ENCODE assay signal across 8 cellular contexts in the genomic region with DNA sequence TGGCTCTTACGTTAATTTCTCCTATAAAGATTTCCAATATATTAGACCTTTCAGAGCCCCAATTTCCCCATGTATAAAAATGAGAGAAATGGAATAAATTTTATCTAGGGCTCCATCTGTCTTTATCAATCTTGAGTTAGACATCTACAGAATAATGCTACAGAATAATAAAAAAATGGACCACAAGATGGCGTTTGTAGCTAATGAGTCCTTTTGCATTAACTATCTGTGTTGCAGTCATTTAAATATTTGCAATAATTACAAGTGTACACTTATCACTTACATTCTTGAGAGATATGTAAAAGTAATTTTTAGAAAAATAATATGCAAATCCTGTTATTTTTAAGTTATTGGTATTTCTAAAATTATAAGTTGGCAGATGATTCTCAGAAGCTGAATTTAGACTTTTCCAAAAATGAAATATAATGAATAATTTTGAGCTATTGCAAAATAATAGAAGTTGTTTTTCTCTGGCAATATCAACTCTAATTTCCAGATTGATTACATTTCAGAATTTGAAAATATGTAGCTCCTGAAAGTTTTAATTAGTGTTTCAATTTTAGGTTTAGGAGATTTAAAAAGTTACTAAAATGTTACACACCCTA.
DNase-seq lines count a peak whose midpoint lies in the region; TF ChIP-seq lines count a peak whose summit lies in the region.

No MANE protein-coding gene starts in this region.

- H4K20me1 ChIP-seq in osteoblast (ENCODE audit: insufficient read depth, low read length) = no peaks in the 10 kb centered on the region

- no peaks in the 10 kb centered on the region for H3K79me2 ChIP-seq in osteoblast (ENCODE audit: insufficient read depth, low read length)

- TF ChIP-seq CTCF in astrocyte of the spinal cord (IDR thresholded peaks at IDR 0.05; ENCODE audit: low read depth, low read length) (peak; percentile 38), osteoblast (IDR thresholded peaks at IDR 0.05; ENCODE audit: extremely low read depth, low read depth, low read length) (peak; percentile 51)

- H3K36me3 ChIP-seq in osteoblast (ENCODE audit: insufficient read depth, low read length) = no peaks in the 10 kb centered on the region

- no peaks in the 10 kb centered on the region for H3K9me3 ChIP-seq in osteoblast (ENCODE audit: low read depth, low read length)

- H3K27me3 ChIP-seq in osteoblast (ENCODE audit: insufficient read depth, low read length) = no peaks in the 10 kb centered on the region

- no peak overlapping the region for H3K4me2 ChIP-seq in osteoblast (ENCODE audit: insufficient read depth, low read length)

- H2AFZ ChIP-seq in osteoblast (ENCODE audit: low read length) = no peak overlapping the region

- in situ Hi-C loops in KBM-7 (cut with MboI; ENCODE audit: low pct_unique_long_range_greater_than_20kb, low sequenced_read_pairs) (no loop called here), astrocyte of the spinal cord (cut with HindIII; ENCODE audit: low sequenced_read_pairs) (no loop called here)

- no peak overlapping the region for H3K4me3 ChIP-seq in astrocyte of the spinal cord (ENCODE audit: low read depth, low read length)
- no peak overlapping the region for H3K4me3 ChIP-seq in osteoblast (ENCODE audit: insufficient read depth, low read length)

- DNase-seq in NCI-H2196 (lab: John Stamatoyannopoulos, UW; ENCODE audit: unreplicated experiment) (peak; percentile 29), NCI-H2196 treated with DMSO at 0.1 percent for 48 hours (lab: John Stamatoyannopoulos, UW; ENCODE audit: unreplicated experiment) (no peak), KBM-7 (peak; percentile 10), astrocyte of the spinal cord (ENCODE audit: low read depth, low spot score) (peak; percentile 13), osteoblast (ENCODE audit: insufficient read length, low spot score, missing footprints) (no peak), SHP77 treated with DMSO at 0.1 percent for 48 hours (lab: John Stamatoyannopoulos, UW) (no peak), ureter (ENCODE audit: low spot score) (no peak), GM19238 (ENCODE audit: insufficient read length, low spot score) (no peak)

- no peak overlapping the region for H3K27ac ChIP-seq in osteoblast (ENCODE audit: low read depth, low read length)

- H3K4me1 ChIP-seq in osteoblast (ENCODE audit: insufficient read depth, low read length) = no peaks in the 10 kb centered on the region

Comparison
In these comparisons a context has a peak if more than half of its experiments do, and no peak if none do; other contexts are left out.
1. DNase-seq: peak in NCI-H2196 (single experiment), KBM-7 (single experiment) and astrocyte of the spinal cord (single experiment); none in NCI-H2196 treated with DMSO at 0.1 percent for 48 hours (single experiment), osteoblast (single experiment), SHP77 treated with DMSO at 0.1 percent for 48 hours (single experiment), ureter (single experiment) and GM19238 (single experiment).